Comparison of ENCODE assay signal across 14 cellular contexts in genomic region chr7:158056761-158057160, GRCh38.
DNase-seq lines count a peak whose midpoint lies in the region; ATAC-seq and TF ChIP-seq lines count a peak whose summit lies in the region.
"Had no signal": no experiment of that assay in that cellular context is flagged by ENCODE, and none has a peak within 500 bp of the region (broad histone marks: within the 10 kb centered on the region; RNA-seq: fewer than 3 reads in every experiment).

No MANE protein-coding gene starts in this region.

- TF ChIP-seq CTCF in spleen (IDR thresholded peaks at IDR 0.05 in 8 of 11, conservative IDR thresholded peaks at IDR 0.05 in 3 of 11): no peak

- no peaks in the 10 kb centered on the region for H3K36me3 ChIP-seq in neuronal stem cell (replicated peaks in 1 of 2; ENCODE audit: control insufficient read depth in 2 of 2, insufficient read depth in 2 of 2, low read length in 2 of 2)
- no peaks in the 10 kb centered on the region for H3K36me3 ChIP-seq in spleen
- H3K36me3 ChIP-seq: BLaER1 treated with 17β-estradiol and CSF1 and Interleukin-3, amounts not matched to agents 10 nM and 100 nM had no signal

- no peak overlapping the region for H4K8ac ChIP-seq in neuronal stem cell (ENCODE audit: low read depth, low read length)

- no peak overlapping the region for H3K9ac ChIP-seq in neuronal stem cell (ENCODE audit: low read depth, low read length, poor library complexity)
- H3K9ac ChIP-seq: BLaER1 treated with 17β-estradiol and CSF1 and Interleukin-3, amounts not matched to agents 10 nM and 100 nM had no signal

- H2BK12ac ChIP-seq in neuronal stem cell (ENCODE audit: low read length): no peak overlapping the region

- intact Hi-C loops in cardiac septum (cut with DNase I) (no loop called here), left cardiac atrium (cut with DNase I) (no loop called here), spleen (cut with DNase I; ENCODE audit: low total_unique reads) (no loop called here)

- H3K4me3 ChIP-seq in neuronal stem cell (ENCODE audit: low read length in 2 of 2) (no peak overlapping the region), spleen (no peak overlapping the region)
- H3K4me3 ChIP-seq: BLaER1 treated with 17β-estradiol and CSF1 and Interleukin-3, amounts not matched to agents 10 nM and 100 nM; GM23338 had no signal

- no peak overlapping the region for H2BK120ac ChIP-seq in neuronal stem cell (ENCODE audit: low read depth, low read length)

- no peak overlapping the region for H3K27ac ChIP-seq in neuronal stem cell (replicated peaks; ENCODE audit: low read length)
- no peak overlapping the region for H3K27ac ChIP-seq in spleen
- H3K27ac ChIP-seq: BLaER1 treated with 17β-estradiol and CSF1 and Interleukin-3, amounts not matched to agents 10 nM and 100 nM; HL-60 had no signal

- H3K9me3 ChIP-seq in neuronal stem cell (replicated peaks in 1 of 2; ENCODE audit: control insufficient read depth in 2 of 2, insufficient read depth in 1 of 2, low read depth in 1 of 2, low read length in 2 of 2): peaks cover 0 to 8% of the 10 kb centered on the region in 2 donors
- peaks cover 0 to 22% (median 0%) of the 10 kb centered on the region in 8 donors for H3K9me3 ChIP-seq in spleen

- peak overlapping the region; percentile 8 for H2AK5ac ChIP-seq in neuronal stem cell (ENCODE audit: low read depth, low read length)

- H3K18ac ChIP-seq in neuronal stem cell (ENCODE audit: low read length): no peak overlapping the region

- no peak overlapping the region for H3K14ac ChIP-seq in neuronal stem cell (ENCODE audit: low read length)

- H3K79me1 ChIP-seq in neuronal stem cell (ENCODE audit: low read depth, low read length): peaks cover 2% of the 10 kb centered on the region

- no peak for TF ChIP-seq POLR2A in spleen (IDR thresholded peaks at IDR 0.05)

- no CpG with 5 or more reads among the region's 17 CpGs for WGBS in neuronal stem cell (ENCODE audit: extremely low coverage in 2 of 2, insufficient read length in 2 of 2, insufficient replicate concordance in 1 of 2), 2 donors
- 86 to 94% (median 88%) methylated on average over 17 of the region's 17 CpGs for WGBS in spleen, 5 donors

- H3K23ac ChIP-seq in neuronal stem cell (ENCODE audit: low read depth, low read length, poor library complexity): no peak overlapping the region

- H2BK15ac ChIP-seq in neuronal stem cell (ENCODE audit: low read length): no peak overlapping the region

- H3K4me2 ChIP-seq in neuronal stem cell (ENCODE audit: insufficient read depth, low read length, poor library complexity, severe bottlenecking): no peak overlapping the region
- H3K4me2 ChIP-seq: BLaER1 treated with 17β-estradiol and CSF1 and Interleukin-3, amounts not matched to agents 10 nM and 100 nM; GM23338 had no signal

- no peak overlapping the region for H2AFZ ChIP-seq in neuronal stem cell (ENCODE audit: low read length)
- H2AFZ ChIP-seq: GM23338 had no signal

- no peak overlapping the region for H3K4ac ChIP-seq in neuronal stem cell (ENCODE audit: low read length)

- H2BK5ac ChIP-seq in neuronal stem cell (ENCODE audit: low read length): no peak overlapping the region

- DNase-seq in cardiac septum (ENCODE audit: low spot score) (peak; percentile 67), left cardiac atrium (no peak), neuronal stem cell (ENCODE audit: low spot score) (no peak), spleen (peak; percentile 70), glomerular visceral epithelial cell (ENCODE audit: extremely low spot score) (no peak)
- DNase-seq: Calu3; CD8-positive, alpha-beta T cell; DMS79 treated with DMSO at 0.1 percent for 48 hours; GF-D8; HCEC 1CT had no signal

- no peaks in the 10 kb centered on the region for H3K27me3 ChIP-seq in neuronal stem cell (ENCODE audit: control insufficient read depth in 3 of 3, insufficient read depth in 3 of 3, low read depth in 1 of 3, low read length in 3 of 3)
- H3K27me3 ChIP-seq in spleen (replicated peaks in 1 of 7): peaks cover 0 to 24% (median 0%) of the 10 kb centered on the region in 7 donors
- H3K27me3 ChIP-seq: BLaER1 treated with 17β-estradiol and CSF1 and Interleukin-3, amounts not matched to agents 10 nM and 100 nM had no signal

- peaks cover 0 to 4% of the 10 kb centered on the region in 2 donors for H3K4me1 ChIP-seq in neuronal stem cell (ENCODE audit: control insufficient read depth in 2 of 2, insufficient read depth in 1 of 2, low read depth in 1 of 2, low read length in 2 of 2)
- no peaks in the 10 kb centered on the region for H3K4me1 ChIP-seq in spleen

- ATAC-seq in left cardiac atrium: no peak
- no peak for ATAC-seq in GM19452 (IDR thresholded peaks at IDR 0.05; ENCODE audit: unreplicated experiment)
- ATAC-seq: CD8-positive, alpha-beta T cell; GM23338 had no signal

- no peak overlapping the region for H4K91ac ChIP-seq in neuronal stem cell (ENCODE audit: low read depth, low read length, poor library complexity)

Comparison
In these comparisons a context has a peak if more than half of its experiments do, and no peak if none do; other contexts are left out.
1. DNase-seq: peak in cardiac septum (single experiment) and spleen (single experiment); none in left cardiac atrium (single experiment), neuronal stem cell (single experiment) and glomerular visceral epithelial cell (single experiment).